Comparison of ENCODE assay signal across 8 cellular contexts in genomic region chr11:67302571-67303131, GRCh38. TPM values are rescaled to one million over a fixed set of nuclear protein-coding genes. Genes with fewer than 3 reads are reported as not detected.
DNase-seq lines count a peak whose midpoint lies in the region; ATAC-seq and TF ChIP-seq lines count a peak whose summit lies in the region.

No MANE protein-coding gene starts in this region.

- H3K27me3 ChIP-seq in heart left ventricle (no peaks in the 10 kb centered on the region), rectal smooth muscle tissue (ENCODE audit: control insufficient read depth, insufficient read depth, low read length) (no peaks in the 10 kb centered on the region)

- no peak for ATAC-seq in activated naive CD8-positive, alpha-beta T cell treated with anti-CD3 and anti-CD28 coated beads, Interleukin-2, amount 50 U/mL, for 24 hours
- peak; percentile 23 for ATAC-seq in activated CD8-positive, alpha-beta T cell treated with anti-CD3 and anti-CD28 coated beads for 36 hours
- ATAC-seq in heart left ventricle = peak; percentile 9 to 40 (median 28)
- ATAC-seq in GM19035 (IDR thresholded peaks at IDR 0.05; ENCODE audit: unreplicated experiment) = no peak

- H3K4me1 Mint-ChIP-seq in activated naive CD8-positive, alpha-beta T cell (ENCODE audit: low read depth) = peaks cover 15% of the 10 kb centered on the region
- peaks cover 7% of the 10 kb centered on the region for H3K4me1 Mint-ChIP-seq in activated naive CD8-positive, alpha-beta T cell treated with anti-CD3 and anti-CD28 coated beads, Interleukin-2, amount 50 U/mL, for 24 hours
- H3K4me1 Mint-ChIP-seq in activated CD8-positive, alpha-beta T cell treated with anti-CD3 and anti-CD28 coated beads for 36 hours (ENCODE audit: low read depth) = peaks cover 14% of the 10 kb centered on the region

- peaks cover 8 to 35% (median 24%) of the 10 kb centered on the region in 12 donors for H3K4me1 ChIP-seq in heart left ventricle
- H3K4me1 ChIP-seq in rectal smooth muscle tissue (ENCODE audit: control insufficient read depth, insufficient read depth, low read length) = peaks cover 4% of the 10 kb centered on the region

- no peaks in the 10 kb centered on the region for H3K27me3 Mint-ChIP-seq in activated naive CD8-positive, alpha-beta T cell
- no peaks in the 10 kb centered on the region for H3K27me3 Mint-ChIP-seq in activated naive CD8-positive, alpha-beta T cell treated with anti-CD3 and anti-CD28 coated beads, Interleukin-2, amount 50 U/mL, for 24 hours
- H3K27me3 Mint-ChIP-seq in activated CD8-positive, alpha-beta T cell treated with anti-CD3 and anti-CD28 coated beads for 36 hours = no peaks in the 10 kb centered on the region

- no peak for DNase-seq in activated naive CD8-positive, alpha-beta T cell treated with anti-CD3 and anti-CD28 coated beads, Interleukin-2, amount 50 U/mL, for 24 hours
- no peak for DNase-seq in activated CD8-positive, alpha-beta T cell treated with anti-CD3 and anti-CD28 coated beads for 36 hours
- DNase-seq in heart left ventricle (peak in 4 of 5 donors; percentile 39 to 69 (median 47)), medulla oblongata (ENCODE audit: extremely low spot score) (no peak), NCI-H82 treated with DMSO at 0.1 percent for 48 hours (lab: John Stamatoyannopoulos, UW; ENCODE audit: unreplicated experiment) (no peak)

- intact Hi-C loops in activated CD8-positive, alpha-beta T cell treated with anti-CD3 and anti-CD28 coated beads for 36 hours (cut with micrococcal nuclease) = no loop called here
- intact Hi-C loops in heart left ventricle (cut with DNase I) = loop anchor here in 2 of 10 donors (2.0 to 5.0 kb wide), 2 partner anchors 14 to 35 kb away; partner anchors contain the start of genes ANKRD13D (in 1 of the 2) and GRK2 (in 1 of the 2)

- POLR2A ChIA-PET in activated CD8-positive, alpha-beta T cell treated with anti-CD3 and anti-CD28 coated beads for 36 hours (lab: Charles Lee) = interaction anchor here (0.6 to 6.9 kb wide), 13 partner anchors 12 to 100 kb away, joined by 3 to 88 read pairs (median 3); partner anchors contain the start of gene ANKRD13D

- no peaks in the 10 kb centered on the region for H3K9me3 ChIP-seq in heart left ventricle

- CTCF ChIA-PET in activated CD8-positive, alpha-beta T cell treated with anti-CD3 and anti-CD28 coated beads for 36 hours (lab: Charles Lee) = interaction anchor here (0.8 to 4.5 kb wide), 9 partner anchors 10 to 50 kb away, joined by 3 to 23 read pairs (median 4); partner anchors contain the start of genes ANKRD13D and POLD4

- no peak for TF ChIP-seq POLR2A in heart left ventricle (IDR thresholded peaks at IDR 0.05)

- H3K27ac ChIP-seq in heart left ventricle (peak overlapping the region; percentile 20 to 89 (median 80)), rectal smooth muscle tissue (ENCODE audit: low read depth, low read length) (no peak overlapping the region)

- peaks cover 0 to 52% (median 38%) of the 10 kb centered on the region in 9 donors for H3K36me3 ChIP-seq in heart left ventricle
- peaks cover 14% of the 10 kb centered on the region for H3K36me3 ChIP-seq in rectal smooth muscle tissue (ENCODE audit: control insufficient read depth, insufficient read depth, low read length)

- no peaks in the 10 kb centered on the region for H3K9me3 Mint-ChIP-seq in activated naive CD8-positive, alpha-beta T cell (ENCODE audit: low read depth)
- no peaks in the 10 kb centered on the region for H3K9me3 Mint-ChIP-seq in activated naive CD8-positive, alpha-beta T cell treated with anti-CD3 and anti-CD28 coated beads, Interleukin-2, amount 50 U/mL, for 24 hours
- no peaks in the 10 kb centered on the region for H3K9me3 Mint-ChIP-seq in activated CD8-positive, alpha-beta T cell treated with anti-CD3 and anti-CD28 coated beads for 36 hours

- WGBS in heart left ventricle, 4 donors = 20 to 45% (median 23%) methylated on average over 6 to 23 of the region's 23 CpGs

- peaks cover 4% of the 10 kb centered on the region for H3K36me3 Mint-ChIP-seq in activated naive CD8-positive, alpha-beta T cell
- peaks cover 11% of the 10 kb centered on the region for H3K36me3 Mint-ChIP-seq in activated naive CD8-positive, alpha-beta T cell treated with anti-CD3 and anti-CD28 coated beads, Interleukin-2, amount 50 U/mL, for 24 hours (ENCODE audit: low read depth)
- H3K36me3 Mint-ChIP-seq in activated CD8-positive, alpha-beta T cell treated with anti-CD3 and anti-CD28 coated beads for 36 hours (ENCODE audit: low read depth) = peaks cover 25% of the 10 kb centered on the region

- TF ChIP-seq CTCF in activated CD8-positive, alpha-beta T cell treated with anti-CD3 and anti-CD28 coated beads for 36 hours (IDR thresholded peaks at IDR 0.05) = no peak
- TF ChIP-seq CTCF in heart left ventricle (IDR thresholded peaks at IDR 0.05) = no peak

- peak overlapping the region; percentile 34 for H3K27ac Mint-ChIP-seq in activated naive CD8-positive, alpha-beta T cell
- H3K27ac Mint-ChIP-seq in activated naive CD8-positive, alpha-beta T cell treated with anti-CD3 and anti-CD28 coated beads, Interleukin-2, amount 50 U/mL, for 24 hours = no peak overlapping the region
- no peak overlapping the region for H3K27ac Mint-ChIP-seq in activated CD8-positive, alpha-beta T cell treated with anti-CD3 and anti-CD28 coated beads for 36 hours

- H3K9ac ChIP-seq in rectal smooth muscle tissue (ENCODE audit: low read length) = peak overlapping the region; percentile 2

- peak overlapping the region; percentile 38 for H3K4me3 Mint-ChIP-seq in activated naive CD8-positive, alpha-beta T cell
- H3K4me3 Mint-ChIP-seq in activated naive CD8-positive, alpha-beta T cell treated with anti-CD3 and anti-CD28 coated beads, Interleukin-2, amount 50 U/mL, for 24 hours = no peak overlapping the region
- H3K4me3 Mint-ChIP-seq in activated CD8-positive, alpha-beta T cell treated with anti-CD3 and anti-CD28 coated beads for 36 hours = peak overlapping the region; percentile 45

- H3K4me3 ChIP-seq in heart left ventricle = peak overlapping the region; percentile 67 to 98 (median 92)
- H3K4me3 ChIP-seq in rectal smooth muscle tissue (ENCODE audit: low read length) = peak overlapping the region; percentile 89

RNA-seq across cellular contexts. Expression of gene SSH3, which starts 0.7 kb away (rescaled TPM):
- 1 to 10 TPM; 7.4 to 9.1 TPM for total RNA-seq in activated CD8-positive, alpha-beta T cell treated with anti-CD3 and anti-CD28 coated beads for 36 hours
- 10 to 100 TPM; 10.8 to 23.9 (median 16.8) TPM for total RNA-seq in heart left ventricle
- polyA plus RNA-seq in heart left ventricle = 1 to 10 TPM; 8.1 to 9.4 TPM

RNA-seq across cellular contexts. Expression of gene ANKRD13D, which starts 13.5 kb away (rescaled TPM):
- total RNA-seq in activated CD8-positive, alpha-beta T cell treated with anti-CD3 and anti-CD28 coated beads for 36 hours = 10 to 100 TPM; 75.4 to 78.7 TPM
- 10 to 100 TPM in 6 of 9 donors, 1 to 10 TPM in 3; 7.6 to 43.6 (median 12.8) TPM for total RNA-seq in heart left ventricle
- polyA plus RNA-seq in heart left ventricle = 10 to 100 TPM; 12.3 to 17.6 TPM

RNA-seq across cellular contexts. Expression of gene GRK2, which starts 36.4 kb away (rescaled TPM):
- 100 to 1,000 TPM; 303 to 305 TPM for total RNA-seq in activated CD8-positive, alpha-beta T cell treated with anti-CD3 and anti-CD28 coated beads for 36 hours
- 100 to 1,000 TPM in 1 of 9 donors, 10 to 100 TPM in 8; 40.1 to 107 (median 49.6) TPM for total RNA-seq in heart left ventricle
- polyA plus RNA-seq in heart left ventricle = 10 to 100 TPM; 55.6 to 63.8 TPM

RNA-seq across cellular contexts. Expression of gene POLD4, which starts 50.7 kb away (rescaled TPM):
- total RNA-seq in activated CD8-positive, alpha-beta T cell treated with anti-CD3 and anti-CD28 coated beads for 36 hours = 10 to 100 TPM; 34.1 to 36.1 TPM
- 100 to 1,000 TPM in 1 of 9 donors, 10 to 100 TPM in 8; 36.0 to 131 (median 57.1) TPM for total RNA-seq in heart left ventricle
- 100 to 1,000 TPM in 1 of 2 donors, 10 to 100 TPM in 1; 83.0 to 164 TPM for polyA plus RNA-seq in heart left ventricle

Comparison
In these comparisons a context has a peak if more than half of its experiments do, and no peak if none do; other contexts are left out.
1. ATAC-seq: peak in activated CD8-positive, alpha-beta T cell treated with anti-CD3 and anti-CD28 coated beads for 36 hours (single experiment) and heart left ventricle (4 of 4); none in activated naive CD8-positive, alpha-beta T cell treated with anti-CD3 and anti-CD28 coated beads, Interleukin-2, amount 50 U/mL, for 24 hours (single experiment) and GM19035 (single experiment).
2. DNase-seq: peak in heart left ventricle (4 of 5); none in activated naive CD8-positive, alpha-beta T cell treated with anti-CD3 and anti-CD28 coated beads, Interleukin-2, amount 50 U/mL, for 24 hours (single experiment), activated CD8-positive, alpha-beta T cell treated with anti-CD3 and anti-CD28 coated beads for 36 hours (single experiment), medulla oblongata (single experiment) and NCI-H82 treated with DMSO at 0.1 percent for 48 hours (single experiment).